8 cellular contexts compared by ENCODE assay signal in the genomic region with DNA sequence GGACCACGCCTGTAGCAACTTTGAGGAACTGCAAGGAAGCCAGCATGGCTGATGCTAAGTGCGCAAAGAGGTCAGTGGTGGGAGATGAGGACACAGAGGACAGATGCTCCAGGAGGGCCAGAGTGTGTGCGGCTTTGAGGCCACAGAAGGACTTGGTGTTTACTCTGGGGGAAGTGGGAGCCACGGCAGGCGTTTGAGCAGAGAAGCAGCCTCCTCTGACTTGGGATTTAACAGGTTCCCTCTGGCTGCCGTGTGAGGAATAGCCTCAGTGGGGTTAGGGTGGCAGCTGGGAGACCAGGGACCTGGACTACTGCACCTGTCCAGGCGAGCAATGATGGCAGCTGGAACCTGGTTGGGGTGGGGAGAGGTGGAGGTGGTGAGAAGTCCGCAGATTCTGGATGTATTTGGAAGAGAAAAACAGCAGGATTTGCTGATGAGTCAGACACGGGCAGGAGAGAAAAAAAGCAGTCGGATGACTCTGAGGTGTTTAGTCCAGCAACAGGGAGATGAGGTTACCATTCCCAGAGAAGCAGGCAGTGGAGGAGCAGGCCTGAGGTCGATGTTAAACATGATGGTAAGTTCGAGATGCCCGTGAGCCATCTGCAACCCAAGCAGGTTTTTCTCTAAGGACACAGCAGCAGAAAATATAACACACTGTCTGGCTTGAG.
DNase-seq lines count a peak whose midpoint lies in the region; ATAC-seq and TF ChIP-seq lines count a peak whose summit lies in the region.

No MANE protein-coding gene starts in this region.

- H3K4me1 ChIP-seq in GM23338 (ENCODE audit: insufficient read depth), result no peaks in the 10 kb centered on the region
- H3K4me1 ChIP-seq in PC-3 (ENCODE audit: insufficient read depth, low read length), result peaks cover 28% of the 10 kb centered on the region
- peaks cover 20 to 37% (median 30%) of the 10 kb centered on the region in 3 donors for H3K4me1 ChIP-seq in skeletal muscle tissue (ENCODE audit: control insufficient read depth in 3 of 3, insufficient read depth in 3 of 3, low read length in 3 of 3)
- no peaks in the 10 kb centered on the region for H3K4me1 ChIP-seq in OCI-LY7 (ENCODE audit: insufficient read depth, low read length, poor library complexity, severe bottlenecking)

- H3K9me3 ChIP-seq in PC-3 (ENCODE audit: low read length) (no peaks in the 10 kb centered on the region), skeletal muscle tissue (ENCODE audit: control insufficient read depth in 3 of 3, low read length in 3 of 3) (no peaks in the 10 kb centered on the region), OCI-LY7 (ENCODE audit: low read length) (no peaks in the 10 kb centered on the region)

- DNase-seq in GM23338 (ENCODE audit: low spot score) (no peak), PC-3 (peak; percentile 76), fibroblast of pulmonary artery (ENCODE audit: low read depth) (peak; percentile 76), OCI-LY7 (ENCODE audit: low spot score) (no peak)
- no peak for DNase-seq in NK-92 treated with Interleukin-12 subunit alpha and Interleukin-12 subunit beta, amount 100 ng/mL, for 24 hours (lab: John Stamatoyannopoulos, UW)

- H3K36me3 ChIP-seq in GM23338 (ENCODE audit: insufficient read depth) (no peaks in the 10 kb centered on the region), PC-3 (ENCODE audit: low read depth, low read length) (no peaks in the 10 kb centered on the region), skeletal muscle tissue (ENCODE audit: control insufficient read depth in 3 of 3, insufficient read depth in 3 of 3, low read length in 3 of 3) (no peaks in the 10 kb centered on the region), OCI-LY7 (ENCODE audit: insufficient read depth, low read length) (no peaks in the 10 kb centered on the region)

- TF ChIP-seq CTCF in GM23338 (conservative IDR thresholded peaks at IDR 0.05; ENCODE audit: low read depth in 2 of 2) (peak; percentile 29 to 43; a peak in 2 of 4 replicates), PC-3 (conservative IDR thresholded peaks at IDR 0.05; ENCODE audit: low read depth, low read length) (peak; percentile 48), fibroblast of pulmonary artery (IDR thresholded peaks at IDR 0.05; ENCODE audit: low read length, missing control alignments) (peak; percentile 45), OCI-LY7 (conservative IDR thresholded peaks at IDR 0.05; ENCODE audit: low read length) (no peak)

- H2AFZ ChIP-seq in GM23338 (0 out of 2 replicates have a peak overlapping the region, but pooled peaks have one; percentile 32), PC-3 (ENCODE audit: low read length) (peak overlapping the region; percentile 60), OCI-LY7 (ENCODE audit: low read length) (no peak overlapping the region)

- H4K20me1 ChIP-seq in GM23338 (replicated peaks; ENCODE audit: insufficient read depth) (no peaks in the 10 kb centered on the region), PC-3 (ENCODE audit: low read length) (no peaks in the 10 kb centered on the region), OCI-LY7 (ENCODE audit: insufficient read depth, low read length) (no peaks in the 10 kb centered on the region)

- H3K79me2 ChIP-seq in GM23338 (replicated peaks; ENCODE audit: insufficient read depth), result no peaks in the 10 kb centered on the region
- H3K79me2 ChIP-seq in PC-3 (ENCODE audit: low read length), result no peaks in the 10 kb centered on the region
- H3K79me2 ChIP-seq in OCI-LY7 (ENCODE audit: insufficient read depth, low read depth, low read length), result no peaks in the 10 kb centered on the region

- H3K27ac Mint-ChIP-seq in GM23338, result no peak overlapping the region

- no TSS peak for BruUV-seq in PC-3 (replicated peaks; lab: Mats Ljungman, UMichigan)
- no TSS peak for BruUV-seq in OCI-LY7 (replicated peaks; lab: Mats Ljungman, UMichigan)

- no peaks in the 10 kb centered on the region for H3K36me3 Mint-ChIP-seq in GM23338 (ENCODE audit: low read depth)

- H3K9me3 Mint-ChIP-seq in GM23338, result no peaks in the 10 kb centered on the region

- intact Hi-C loops in PC-3 (cut with micrococcal nuclease) (loop anchor here (2.0 kb wide), 1 partner anchor 35 kb away; no protein-coding TSS in a partner anchor), OCI-LY7 (cut with micrococcal nuclease; ENCODE audit: unreplicated experiment) (no loop called here)

- H3K9me2 ChIP-seq in GM23338 (ENCODE audit: insufficient read depth) (no peaks in the 10 kb centered on the region), PC-3 (replicated peaks; ENCODE audit: low read length) (no peaks in the 10 kb centered on the region), OCI-LY7 (ENCODE audit: insufficient read depth, low read length) (no peaks in the 10 kb centered on the region)

- H3K27me3 Mint-ChIP-seq in GM23338 (ENCODE audit: insufficient read depth, low read depth, poor library complexity), result peaks cover 2% of the 10 kb centered on the region

- CTCF ChIA-PET in PC-3 (lab: Charles Lee), result interaction anchor here (1.0 kb wide), 1 partner anchor 87 kb away, joined by 4 read pairs; no protein-coding TSS in a partner anchor
- CTCF ChIA-PET in OCI-LY7 (lab: Charles Lee; ENCODE audit: unreplicated experiment), result no interaction called here

- no peak overlapping the region for H3K4me3 ChIP-seq in GM23338
- H3K4me3 ChIP-seq in PC-3 (ENCODE audit: low read length), result peak overlapping the region; percentile 9; the same call in 1 of the 2 replicates
- H3K4me3 ChIP-seq in fibroblast of pulmonary artery (replicated peaks; ENCODE audit: low read depth, low read length), result no peak overlapping the region
- peak overlapping the region in 1 of 3 donors; percentile 2 for H3K4me3 ChIP-seq in skeletal muscle tissue (ENCODE audit: low read length in 3 of 3)
- H3K4me3 ChIP-seq in OCI-LY7 (ENCODE audit: low read depth, low read length, poor library complexity, severe bottlenecking), result no peak overlapping the region

- H3K27me3 ChIP-seq in GM23338 (ENCODE audit: insufficient read depth) (no peaks in the 10 kb centered on the region), PC-3 (ENCODE audit: low read length) (no peaks in the 10 kb centered on the region), skeletal muscle tissue (ENCODE audit: control insufficient read depth in 3 of 3, insufficient read depth in 3 of 3, low read length in 3 of 3) (no peaks in the 10 kb centered on the region)

- H3K27ac ChIP-seq in GM23338 (ENCODE audit: low read depth), result no peak overlapping the region
- H3K27ac ChIP-seq in PC-3 (ENCODE audit: low read length), result peak overlapping the region; percentile 63
- H3K27ac ChIP-seq in skeletal muscle tissue (ENCODE audit: low read depth, low read length), result peak overlapping the region; percentile 52
- H3K27ac ChIP-seq in OCI-LY7 (ENCODE audit: low read depth, low read length, poor library complexity, severe bottlenecking), result no peak overlapping the region

- POLR2A ChIA-PET in PC-3 (lab: Charles Lee; ENCODE audit: unreplicated experiment) (no interaction called here), OCI-LY7 (lab: Charles Lee) (no interaction called here)

- no peaks in the 10 kb centered on the region for H3F3A ChIP-seq in GM23338 (replicated peaks; ENCODE audit: low read depth)
- H3F3A ChIP-seq in PC-3 (ENCODE audit: low read length, unreplicated experiment), result no peaks in the 10 kb centered on the region

- H3K4me2 ChIP-seq in GM23338, result no peak overlapping the region
- peak overlapping the region; percentile 59 for H3K4me2 ChIP-seq in PC-3 (ENCODE audit: low read length)
- no peak overlapping the region for H3K4me2 ChIP-seq in OCI-LY7 (ENCODE audit: low read length)

- ATAC-seq in GM23338 (no peak), PC-3 (peak; percentile 66), GM21526 (IDR thresholded peaks at IDR 0.05; ENCODE audit: low FRiP score, unreplicated experiment) (no peak), HG03378 (IDR thresholded peaks at IDR 0.05; ENCODE audit: unreplicated experiment) (no peak)

- peaks cover 4% of the 10 kb centered on the region; the same call in 2 of the 3 replicates for H3K4me1 Mint-ChIP-seq in GM23338

- H3K9ac ChIP-seq in PC-3 (ENCODE audit: low read length), result no peak overlapping the region
- peak overlapping the region in 1 of 3 donors; percentile 3 for H3K9ac ChIP-seq in skeletal muscle tissue (ENCODE audit: low read depth in 1 of 3, low read length in 3 of 3)

- H3K4me3 Mint-ChIP-seq in GM23338, result no peak overlapping the region

TF ChIP-seq in GM23338, 12 proteins besides CTCF, POLR2A, EP300 and RAD21 (continues in another document):
- TF ChIP-seq, protein P1, sequence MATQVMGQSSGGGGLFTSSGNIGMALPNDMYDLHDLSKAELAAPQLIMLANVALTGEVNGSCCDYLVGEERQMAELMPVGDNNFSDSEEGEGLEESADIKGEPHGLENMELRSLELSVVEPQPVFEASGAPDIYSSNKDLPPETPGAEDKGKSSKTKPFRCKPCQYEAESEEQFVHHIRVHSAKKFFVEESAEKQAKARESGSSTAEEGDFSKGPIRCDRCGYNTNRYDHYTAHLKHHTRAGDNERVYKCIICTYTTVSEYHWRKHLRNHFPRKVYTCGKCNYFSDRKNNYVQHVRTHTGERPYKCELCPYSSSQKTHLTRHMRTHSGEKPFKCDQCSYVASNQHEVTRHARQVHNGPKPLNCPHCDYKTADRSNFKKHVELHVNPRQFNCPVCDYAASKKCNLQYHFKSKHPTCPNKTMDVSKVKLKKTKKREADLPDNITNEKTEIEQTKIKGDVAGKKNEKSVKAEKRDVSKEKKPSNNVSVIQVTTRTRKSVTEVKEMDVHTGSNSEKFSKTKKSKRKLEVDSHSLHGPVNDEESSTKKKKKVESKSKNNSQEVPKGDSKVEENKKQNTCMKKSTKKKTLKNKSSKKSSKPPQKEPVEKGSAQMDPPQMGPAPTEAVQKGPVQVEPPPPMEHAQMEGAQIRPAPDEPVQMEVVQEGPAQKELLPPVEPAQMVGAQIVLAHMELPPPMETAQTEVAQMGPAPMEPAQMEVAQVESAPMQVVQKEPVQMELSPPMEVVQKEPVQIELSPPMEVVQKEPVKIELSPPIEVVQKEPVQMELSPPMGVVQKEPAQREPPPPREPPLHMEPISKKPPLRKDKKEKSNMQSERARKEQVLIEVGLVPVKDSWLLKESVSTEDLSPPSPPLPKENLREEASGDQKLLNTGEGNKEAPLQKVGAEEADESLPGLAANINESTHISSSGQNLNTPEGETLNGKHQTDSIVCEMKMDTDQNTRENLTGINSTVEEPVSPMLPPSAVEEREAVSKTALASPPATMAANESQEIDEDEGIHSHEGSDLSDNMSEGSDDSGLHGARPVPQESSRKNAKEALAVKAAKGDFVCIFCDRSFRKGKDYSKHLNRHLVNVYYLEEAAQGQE (IDR thresholded peaks at IDR 0.05; ENCODE audit: unreplicated experiment), result no peak
- no peak for TF ChIP-seq ZNF114 (CRISPR knock-in tag; IDR thresholded peaks at IDR 0.05)
- no peak for TF ChIP-seq CREB1 (CRISPR knock-in tag; IDR thresholded peaks at IDR 0.05; ENCODE audit: low read depth)
- TF ChIP-seq POLR2AphosphoS5 (IDR thresholded peaks at IDR 0.05; ENCODE audit: low read depth), result no peak
- TF ChIP-seq ZNF331 (CRISPR knock-in tag; IDR thresholded peaks at IDR 0.05; ENCODE audit: low read depth), result no peak

Comparison
In these comparisons a context has a peak if more than half of its experiments do, and no peak if none do; other contexts are left out.
1. DNase-seq: peak in PC-3 (single experiment) and fibroblast of pulmonary artery (single experiment); none in GM23338 (single experiment), OCI-LY7 (single experiment) and NK-92 treated with Interleukin-12 subunit alpha and Interleukin-12 subunit beta, amount 100 ng/mL, for 24 hours (single experiment).
2. H3K27ac ChIP-seq: peak in PC-3 (single experiment) and skeletal muscle tissue (single experiment); none in GM23338 (single experiment) and OCI-LY7 (single experiment).